Comparison of ENCODE assay signal across 15 cellular contexts in genomic region chr1:84291882-84292655, GRCh38. TPM values are rescaled to one million over a fixed set of nuclear protein-coding genes. Genes with fewer than 3 reads are reported as not detected.
DNase-seq lines count a peak whose midpoint lies in the region; ATAC-seq, FAIRE-seq and TF ChIP-seq lines count a peak whose summit lies in the region.
"Had no signal": no experiment of that assay in that cellular context is flagged by ENCODE, and none has a peak within 500 bp of the region (broad histone marks: within the 10 kb centered on the region; RNA-seq: fewer than 3 reads in every experiment).

No MANE protein-coding gene starts in this region.

- H3K79me1 ChIP-seq in IMR-90 (ENCODE audit: low read depth in 1 of 2, low read length in 2 of 2), result no peaks in the 10 kb centered on the region

- peak overlapping the region; percentile 92 for H2BK120ac ChIP-seq in IMR-90 (ENCODE audit: low read depth, low read length)

- no peak for TF ChIP-seq POLR2A in IMR-90 (IDR thresholded peaks at IDR 0.05; ENCODE audit: low read depth, low read length)

- intact Hi-C loops in IMR-90 (cut with micrococcal nuclease), result no loop called here

- H3K23ac ChIP-seq in IMR-90 (ENCODE audit: low read depth, low read length), result 0 out of 2 replicates have a peak overlapping the region, but pooled peaks have one; percentile 72

- H4K8ac ChIP-seq in IMR-90 (ENCODE audit: low read depth in 2 of 2, low read length in 2 of 2), result peak overlapping the region in 1 of 2 experiments; percentile 74; a peak in 1 of 4 replicates

- no TSS peak for BruUV-seq in IMR-90 (replicated peaks; lab: Mats Ljungman, UMichigan)

- H2AFZ ChIP-seq in IMR-90 (replicated peaks; ENCODE audit: low read length, poor library complexity), result peak overlapping the region; percentile 67
- H2AFZ ChIP-seq: GM23338 had no signal

- H3K36me3 ChIP-seq in IMR-90 (ENCODE audit: control insufficient read depth, insufficient read depth, low read length), result no peaks in the 10 kb centered on the region

- POLR2A ChIA-PET in IMR-90 (lab: Charles Lee; ENCODE audit: unreplicated experiment), result interaction anchor here (0.5 kb wide), 1 partner anchor 160 kb away, joined by 3 read pairs; no protein-coding TSS in a partner anchor
- POLR2A ChIA-PET in RWPE1 (lab: Yijun Ruan, JAX; ENCODE audit: low non-redundant PET), result no interaction called here

- peaks cover 6% of the 10 kb centered on the region for H3K4me1 ChIP-seq in IMR-90 (ENCODE audit: control insufficient read depth, insufficient read depth, low read length)

- in situ Hi-C loops in IMR-90 (cut with MboI; ENCODE audit: low sequenced_read_pairs), result no loop called here

- H3K4ac ChIP-seq in IMR-90 (ENCODE audit: low read depth, low read length), result peak overlapping the region; percentile 52

- H4K20me1 ChIP-seq in IMR-90 (ENCODE audit: insufficient read depth, low read length), result no peaks in the 10 kb centered on the region

- H2BK15ac ChIP-seq in IMR-90 (ENCODE audit: low read depth, low read length), result peak overlapping the region; percentile 9; the same call in 1 of the 3 replicates

- no peaks in the 10 kb centered on the region for H3K27me3 ChIP-seq in IMR-90 (ENCODE audit: control insufficient read depth, insufficient read depth, low read length)

- H2BK20ac ChIP-seq in IMR-90 (ENCODE audit: low read depth, low read length), result peak overlapping the region; percentile 91

- peaks cover 9% of the 10 kb centered on the region for H3K4me1 Mint-ChIP-seq in progenitor cell of endocrine pancreas (ENCODE audit: low read depth)
- H3K4me1 Mint-ChIP-seq: CD14-positive monocyte had no signal

- DNase-seq in ELR (ENCODE audit: low read depth), result peak; percentile 46
- DNase-seq in IMR-90, result peak; percentile 50
- DNase-seq in foreskin melanocyte, result peak; percentile 74
- no peak for DNase-seq in progenitor cell of endocrine pancreas (ENCODE audit: low spot score, unreplicated experiment)
- DNase-seq in frontal cortex (ENCODE audit: low spot score in 2 of 2), result no peak
- DNase-seq in RWPE1 (ENCODE audit: low spot score), result no peak
- DNase-seq: CD8-positive, alpha-beta T cell; COR-L47; DMS53; H7 had no signal

- no peak overlapping the region for H4K91ac ChIP-seq in IMR-90 (ENCODE audit: insufficient read depth, low read depth, low read length)

- H3K36me3 Mint-ChIP-seq in progenitor cell of endocrine pancreas (ENCODE audit: insufficient read depth), result peaks cover 79% of the 10 kb centered on the region
- H3K36me3 Mint-ChIP-seq: CD14-positive monocyte; CD8-positive, alpha-beta T cell had no signal

- TF ChIP-seq CTCF in IMR-90 (conservative IDR thresholded peaks at IDR 0.05; ENCODE audit: low read depth, low read length) (no peak), progenitor cell of endocrine pancreas (IDR thresholded peaks at IDR 0.05; ENCODE audit: unreplicated experiment) (no peak), RWPE1 (conservative IDR thresholded peaks at IDR 0.05; ENCODE audit: low read depth) (no peak)

- peak overlapping the region; percentile 50; the same call in 1 of the 2 replicates for H3K18ac ChIP-seq in IMR-90 (ENCODE audit: low read depth, low read length)

- H3K4me2 ChIP-seq in IMR-90 (ENCODE audit: low read depth, low read length), result no peak overlapping the region; the same call in 1 of the 2 replicates
- H3K4me2 ChIP-seq: GM23338 had no signal

- peaks cover 71% of the 10 kb centered on the region for H3K9me3 Mint-ChIP-seq in progenitor cell of endocrine pancreas (ENCODE audit: low read depth)

- H3K9ac ChIP-seq in IMR-90 (ENCODE audit: low read depth, low read length), result no peak overlapping the region

- FAIRE-seq in frontal cortex (lab: Jason Lieb, UNC), result no peak
- FAIRE-seq: GM18507 had no signal

- H2BK5ac ChIP-seq in IMR-90 (ENCODE audit: low read depth, low read length, poor library complexity, severe bottlenecking), result peak overlapping the region; percentile 43

- H3K27ac ChIP-seq in IMR-90 (ENCODE audit: insufficient read depth, low read length), result no peak overlapping the region
- no peak overlapping the region for H3K27ac ChIP-seq in RWPE1
- H3K27ac ChIP-seq: 22Rv1 had no signal

- CTCF ChIA-PET in IMR-90 (lab: Yijun Ruan, JAX) (no interaction called here), RWPE1 (lab: Yijun Ruan, JAX) (interaction anchor here (0.7 kb wide), 1 partner anchor 27 kb away, joined by 3 read pairs; no protein-coding TSS in a partner anchor)

- H3K27me3 Mint-ChIP-seq in progenitor cell of endocrine pancreas, result no peaks in the 10 kb centered on the region

- H2AK9ac ChIP-seq in IMR-90 (replicated peaks; ENCODE audit: low read depth, low read length, poor library complexity), result no peak overlapping the region

- no peak overlapping the region for H3K4me3 ChIP-seq in IMR-90 (ENCODE audit: insufficient read depth, low read depth, low read length)
- H3K4me3 ChIP-seq: GM23338 had no signal

- TF ChIP-seq RAD21 in IMR-90 (IDR thresholded peaks at IDR 0.05; ENCODE audit: low read length), result no peak

- H3K56ac ChIP-seq in IMR-90 (ENCODE audit: extremely low read depth, insufficient read depth, low read length), result no peak overlapping the region

- H4K5ac ChIP-seq in IMR-90 (ENCODE audit: low read depth, low read length), result peak overlapping the region; percentile 22; the same call in 1 of the 2 replicates

- dilution Hi-C loops in IMR-90 (cut with HindIII; ENCODE audit: low sequenced_read_pairs, unreplicated experiment), result no loop called here

- H3K9me3 ChIP-seq in IMR-90 (ENCODE audit: control insufficient read depth, insufficient read depth, low read length), result peaks cover 13% of the 10 kb centered on the region; the same call in 1 of the 2 replicates

- WGBS in IMR-90 (ENCODE audit: extremely low coverage in 2 of 2, insufficient read length in 1 of 2), 2 experiments, result 83% methylated on average over 5 of the region's 5 CpGs; no CpG with 5 or more reads in 1 of the 2 experiments

- H3K9me1 ChIP-seq in IMR-90 (ENCODE audit: insufficient read depth, low read length), result peaks cover 6% of the 10 kb centered on the region

- ATAC-seq in IMR-90 (ENCODE audit: low read depth) (peak; percentile 81), GM21529 (IDR thresholded peaks at IDR 0.05; ENCODE audit: unreplicated experiment) (no peak)
- ATAC-seq: CD8-positive, alpha-beta T cell; GM23338 had no signal

- H3K4me3 Mint-ChIP-seq in progenitor cell of endocrine pancreas (ENCODE audit: low read depth), result no peak overlapping the region
- H3K4me3 Mint-ChIP-seq: CD14-positive monocyte; CD8-positive, alpha-beta T cell; GM23338 had no signal

- H3K27ac Mint-ChIP-seq in progenitor cell of endocrine pancreas, result peak overlapping the region; percentile 92
- H3K27ac Mint-ChIP-seq: CD14-positive monocyte; CD8-positive, alpha-beta T cell; GM23338 had no signal

- H3K14ac ChIP-seq in IMR-90 (replicated peaks; ENCODE audit: low read depth, low read length), result peak overlapping the region; percentile 38

- peak overlapping the region; percentile 83; the same call in 1 of the 2 replicates for H2AK5ac ChIP-seq in IMR-90 (ENCODE audit: low read depth, low read length)

TF ChIP-seq in IMR-90, 13 proteins besides CTCF, POLR2A, EP300 and RAD21:
- TF ChIP-seq FOS (IDR thresholded peaks at IDR 0.05; ENCODE audit: low read depth, low read length), result peak; percentile 52; the same call in 1 of the 2 replicates
- no peak for TF ChIP-seq RFX5 (IDR thresholded peaks at IDR 0.05; ENCODE audit: low read depth, low read length)
- no peak for TF ChIP-seq MAZ (IDR thresholded peaks at IDR 0.05; ENCODE audit: borderline replicate concordance, low read depth, low read length)
- no peak for TF ChIP-seq SMC3 (IDR thresholded peaks at IDR 0.05; ENCODE audit: low read depth, low read length)
- TF ChIP-seq CHD1 (IDR thresholded peaks at IDR 0.05; ENCODE audit: low read depth, low read length), result no peak
- no peak for TF ChIP-seq MXI1 (IDR thresholded peaks at IDR 0.05; ENCODE audit: borderline replicate concordance, low read depth, low read length)
- TF ChIP-seq CEBPB (IDR thresholded peaks at IDR 0.05; ENCODE audit: low read depth, low read length), result 0 out of 2 replicates have a peak, but pooled peaks have one; percentile 6
- TF ChIP-seq USF2 (IDR thresholded peaks at IDR 0.05; ENCODE audit: low read depth, low read length), result no peak

RNA-seq across cellular contexts. Expression of gene SAMD13, which starts 9.4 kb away (rescaled TPM):
- total RNA-seq in IMR-90 (2012; rRNA removed), result 0.36 and 0.56 TPM in 2 replicates
- polyA plus RNA-seq in IMR-90 (2012; rRNA removed), result 0.27 and 0.34 TPM in 2 replicates
- polyA plus RNA-seq in IMR-90 (2012; cell fraction: cytosol; rRNA removed), result 0.17 TPM in 1 of 2 replicates, not detected in the other
- 0.16 TPM in 1 of 2 replicates, not detected in the other for polyA plus RNA-seq in IMR-90 (2012; cell fraction: nucleus; rRNA removed; ENCODE audit: low replicate concordance)
- 10.4 and 14.3 TPM in 2 replicates for total RNA-seq in progenitor cell of endocrine pancreas
- total RNA-seq in frontal cortex, result 5.3 TPM
- total RNA-seq: CD8-positive, alpha-beta T cell had no signal

Comparison
In these comparisons a context has a peak if more than half of its experiments do, and no peak if none do; other contexts are left out.
1. DNase-seq: peak in ELR (single experiment), IMR-90 (single experiment) and foreskin melanocyte (single experiment); none in progenitor cell of endocrine pancreas (single experiment), frontal cortex (0 of 2) and RWPE1 (single experiment).